11 cellular contexts compared by ENCODE assay signal in the genomic region with DNA sequence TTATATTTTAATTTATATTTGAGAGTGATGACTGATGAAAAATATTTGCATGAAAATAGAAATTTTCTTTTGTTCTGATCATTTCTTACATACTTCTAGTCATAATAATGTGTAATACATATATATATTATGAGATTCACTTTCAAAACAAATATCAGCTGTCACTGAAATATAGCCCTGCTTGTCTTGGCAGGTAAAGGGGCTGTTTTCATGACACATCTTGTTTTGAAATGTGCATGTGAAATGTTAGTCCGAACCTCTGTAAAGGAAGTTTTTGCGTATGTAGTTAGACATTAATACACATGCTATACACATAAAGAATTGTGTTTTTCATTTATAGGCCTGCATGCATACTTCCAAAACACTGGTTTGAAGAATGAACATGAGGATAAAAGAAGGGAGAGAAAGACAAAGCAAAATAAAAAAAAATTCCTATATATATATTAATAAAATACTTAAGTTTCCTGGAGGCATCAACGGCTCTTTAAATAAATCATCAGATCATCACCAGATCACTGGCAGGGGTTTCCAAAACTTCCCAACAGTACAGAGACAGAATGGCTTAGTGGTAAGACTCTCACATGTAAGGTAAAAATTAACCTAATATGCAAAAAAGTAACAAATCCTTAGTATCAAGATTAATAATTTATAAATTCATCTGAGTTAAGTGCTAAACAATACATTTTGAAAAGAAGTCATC.
DNase-seq lines count a peak whose midpoint lies in the region; ATAC-seq and TF ChIP-seq lines count a peak whose summit lies in the region.
"Had no signal": no experiment of that assay in that cellular context is flagged by ENCODE, and none has a peak within 500 bp of the region (broad histone marks: within the 10 kb centered on the region; RNA-seq: fewer than 3 reads in every experiment).

No MANE protein-coding gene starts in this region.

- no peaks in the 10 kb centered on the region for H3K9me3 Mint-ChIP-seq in effector memory CD8-positive, alpha-beta T cell

- no peak overlapping the region for H3K9ac ChIP-seq in PC-3 (ENCODE audit: low read length)

- H4K20me1 ChIP-seq in osteoblast (ENCODE audit: insufficient read depth, low read length) (no peaks in the 10 kb centered on the region), PC-3 (ENCODE audit: low read length) (no peaks in the 10 kb centered on the region)

- peaks cover 14 to 23% of the 10 kb centered on the region in 2 donors for H3K4me1 Mint-ChIP-seq in effector memory CD8-positive, alpha-beta T cell (ENCODE audit: low read depth in 2 of 2)

- no peaks in the 10 kb centered on the region for H3F3A ChIP-seq in PC-3 (ENCODE audit: low read length, unreplicated experiment)

- H3K27me3 ChIP-seq in osteoblast (ENCODE audit: insufficient read depth, low read length), result no peaks in the 10 kb centered on the region
- H3K27me3 ChIP-seq in PC-3 (ENCODE audit: low read length), result no peaks in the 10 kb centered on the region
- H3K27me3 ChIP-seq in right cardiac atrium (ENCODE audit: control insufficient read depth, insufficient read depth), result no peaks in the 10 kb centered on the region

- ATAC-seq in GM18858 (IDR thresholded peaks at IDR 0.05; ENCODE audit: unreplicated experiment) (peak; percentile 19), GM21526 (IDR thresholded peaks at IDR 0.05; ENCODE audit: low FRiP score, unreplicated experiment) (peak; percentile 2), HG03196 (IDR thresholded peaks at IDR 0.05; ENCODE audit: unreplicated experiment) (peak; percentile 36), PC-3 (no peak), right cardiac atrium (no peak)
- ATAC-seq in effector memory CD8-positive, alpha-beta T cell (replicated peaks), result no peak

- CTCF ChIA-PET in PC-3 (lab: Charles Lee), result no interaction called here

- H3K27ac ChIP-seq in osteoblast (ENCODE audit: low read depth, low read length) (no peak overlapping the region), PC-3 (ENCODE audit: low read length) (no peak overlapping the region), right cardiac atrium (ENCODE audit: low read length) (no peak overlapping the region)
- H3K27ac ChIP-seq: VCaP had no signal

- POLR2A ChIA-PET in PC-3 (lab: Charles Lee; ENCODE audit: unreplicated experiment), result no interaction called here

- H3K36me3 Mint-ChIP-seq in effector memory CD8-positive, alpha-beta T cell (ENCODE audit: insufficient read depth), result peaks cover 35% of the 10 kb centered on the region

- H3K27ac Mint-ChIP-seq in effector memory CD8-positive, alpha-beta T cell, result peak overlapping the region; percentile 88 to 93

- H3K9me2 ChIP-seq in PC-3 (replicated peaks; ENCODE audit: low read length), result no peaks in the 10 kb centered on the region

- no peak for TF ChIP-seq CTCF in osteoblast (IDR thresholded peaks at IDR 0.05; ENCODE audit: extremely low read depth, low read depth, low read length)
- TF ChIP-seq CTCF in PC-3 (conservative IDR thresholded peaks at IDR 0.05; ENCODE audit: low read depth, low read length), result no peak

- no peak for DNase-seq in effector memory CD8-positive, alpha-beta T cell
- DNase-seq in osteoblast (ENCODE audit: insufficient read length, low spot score, missing footprints) (no peak), PC-3 (no peak), NCI-H2029 treated with DMSO at 0.1 percent for 48 hours (lab: John Stamatoyannopoulos, UW) (no peak), right cardiac atrium (no peak)
- DNase-seq: NCI-H748 treated with DMSO at 0.1 percent for 48 hours, nucleus accumbens had no signal

- no peaks in the 10 kb centered on the region for H3K4me1 ChIP-seq in osteoblast (ENCODE audit: insufficient read depth, low read length)
- H3K4me1 ChIP-seq in PC-3 (ENCODE audit: insufficient read depth, low read length), result peaks cover 3% of the 10 kb centered on the region; the same call in 1 of the 2 replicates
- H3K4me1 ChIP-seq in right cardiac atrium (ENCODE audit: control insufficient read depth, insufficient read depth, low read length), result no peaks in the 10 kb centered on the region

- H3K27me3 Mint-ChIP-seq in effector memory CD8-positive, alpha-beta T cell, result no peaks in the 10 kb centered on the region

- 77% methylated on average over 3 of the region's 3 CpGs for WGBS in right cardiac atrium

- H3K4me2 ChIP-seq in osteoblast (ENCODE audit: insufficient read depth, low read length) (no peak overlapping the region), PC-3 (ENCODE audit: low read length) (no peak overlapping the region)

- H3K79me2 ChIP-seq in osteoblast (ENCODE audit: insufficient read depth, low read length) (no peaks in the 10 kb centered on the region), PC-3 (ENCODE audit: low read length) (no peaks in the 10 kb centered on the region)

- H2AFZ ChIP-seq in osteoblast (ENCODE audit: low read length), result no peak overlapping the region
- no peak overlapping the region for H2AFZ ChIP-seq in PC-3 (ENCODE audit: low read length)

- H3K9me3 ChIP-seq in osteoblast (ENCODE audit: low read depth, low read length) (no peaks in the 10 kb centered on the region), PC-3 (ENCODE audit: low read length) (no peaks in the 10 kb centered on the region), right cardiac atrium (ENCODE audit: control insufficient read depth, low read length) (no peaks in the 10 kb centered on the region)

- intact Hi-C loops in PC-3 (cut with micrococcal nuclease), result no loop called here
- intact Hi-C loops in right cardiac atrium (cut with DNase I), result no loop called here

- peak overlapping the region; percentile 69 to 72 for H3K4me3 Mint-ChIP-seq in effector memory CD8-positive, alpha-beta T cell

- H3K4me3 ChIP-seq in osteoblast (ENCODE audit: insufficient read depth, low read length) (no peak overlapping the region), PC-3 (ENCODE audit: low read length) (no peak overlapping the region), right cardiac atrium (ENCODE audit: low read length) (no peak overlapping the region)

- H3K36me3 ChIP-seq in osteoblast (ENCODE audit: insufficient read depth, low read length) (peaks cover 32% of the 10 kb centered on the region), PC-3 (ENCODE audit: low read depth, low read length) (peaks cover 16% of the 10 kb centered on the region; the same call in 1 of the 2 replicates)

- BruUV-seq in PC-3 (replicated peaks; lab: Mats Ljungman, UMichigan), result no TSS peak

Comparison
In these comparisons a context has a peak if more than half of its experiments do, and no peak if none do; other contexts are left out.
1. ATAC-seq: peak in GM18858 (single experiment), GM21526 (single experiment) and HG03196 (single experiment); none in effector memory CD8-positive, alpha-beta T cell (single experiment), PC-3 (single experiment) and right cardiac atrium (0 of 2).